Comparison of ENCODE assay signal across 19 cellular contexts in the genomic region with DNA sequence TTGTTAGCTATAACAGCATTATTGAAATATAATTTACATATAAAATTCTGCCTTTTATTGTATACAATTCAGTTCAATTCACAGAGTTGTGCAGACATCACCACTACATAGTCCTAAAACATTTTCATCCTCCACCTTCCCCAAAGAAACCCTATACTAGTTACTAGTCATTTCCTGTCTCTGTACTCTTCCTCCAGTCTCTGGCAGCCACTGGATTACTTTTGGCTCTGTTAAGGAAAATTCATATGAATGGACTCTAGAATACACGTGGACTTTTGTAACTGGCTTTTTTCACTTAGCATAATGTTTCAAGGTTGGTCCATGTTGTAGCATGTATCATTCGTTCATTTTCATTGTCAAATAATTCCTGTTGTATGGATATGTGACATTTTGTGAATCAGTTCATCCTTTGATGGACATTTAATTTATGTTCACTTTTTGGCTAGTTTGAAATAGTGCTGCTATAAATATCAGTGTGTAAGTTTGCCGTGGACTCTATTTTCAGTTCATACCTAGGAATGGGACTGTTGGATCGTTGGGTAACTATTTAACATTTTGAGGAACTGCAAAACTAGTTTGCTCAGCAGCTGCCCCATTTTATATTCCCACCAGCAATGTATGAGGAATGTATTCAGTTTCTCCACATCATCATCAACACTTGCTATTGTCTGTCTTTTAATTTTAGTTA. TPM values are rescaled to one million over a fixed set of nuclear protein-coding genes. Genes with fewer than 3 reads are reported as not detected.
DNase-seq lines count a peak whose midpoint lies in the region; ATAC-seq and TF ChIP-seq lines count a peak whose summit lies in the region.
"Had no signal": no experiment of that assay in that cellular context is flagged by ENCODE, and none has a peak within 500 bp of the region (broad histone marks: within the 10 kb centered on the region; RNA-seq: fewer than 3 reads in every experiment).

No MANE protein-coding gene starts in this region.

- H3K9me3 Mint-ChIP-seq in IgD-negative memory B cell: no peaks in the 10 kb centered on the region
- H3K9me3 Mint-ChIP-seq: activated CD4-positive, alpha-beta T cell treated with anti-CD3 and anti-CD28 coated beads, Interleukin-2, amount 10 ng/mL, durations not matched to agents 24 days and 14 days; activated T-helper 2 cell treated with anti-CD3 and anti-CD28 coated beads, Interferon-gamma antibody, Interleukin-2, Interleukin-4, amounts not matched to agents 10 μg/mL and 5 μg/mL and 100 μg/mL, durations not matched to agents 14 hours and 24 hours and 36 hours; GM23338 had no signal

- H3K4me3 Mint-ChIP-seq in IgD-negative memory B cell: no peak overlapping the region
- H3K4me3 Mint-ChIP-seq: activated CD4-positive, alpha-beta T cell treated with anti-CD3 and anti-CD28 coated beads, Interleukin-2, amount 10 ng/mL, durations not matched to agents 24 days and 14 days; GM23338 had no signal

- DNase-seq in AG10803 (ENCODE audit: low read depth): peak; percentile 45
- DNase-seq in astrocyte of the cerebellum (ENCODE audit: low read depth): peak; percentile 42
- peak in 1 of 2 donors; percentile 28 for DNase-seq in foreskin keratinocyte
- DNase-seq in H7: no peak
- no peak for DNase-seq in lower leg skin (ENCODE audit: low spot score in 2 of 2)
- DNase-seq in globus pallidus (ENCODE audit: low spot score): no peak
- DNase-seq: activated CD4-positive, alpha-beta T cell treated with anti-CD3 and anti-CD28 coated beads, Interleukin-2, amount 10 ng/mL, durations not matched to agents 24 days and 14 days; BE2C; cerebellar nuclear complex; DMS79 treated with DMSO at 0.1 percent for 48 hours; esophagus squamous epithelium; kidney; NCI-H1105 treated with DMSO at 0.1 percent for 48 hours; NCI-H446 had no signal

- WGBS in lower leg skin, 2 donors: 72 to 76% methylated on average over 4 of the region's 4 CpGs

- H3K27me3 ChIP-seq in foreskin keratinocyte: no peaks in the 10 kb centered on the region
- H3K27me3 ChIP-seq in H7 (ENCODE audit: control insufficient read depth, insufficient read depth, low read length): no peaks in the 10 kb centered on the region
- H3K27me3 ChIP-seq: BE2C, esophagus squamous epithelium had no signal

- H3K4me3 ChIP-seq in AG10803 (ENCODE audit: low read length) (no peak overlapping the region), astrocyte of the cerebellum (ENCODE audit: low read depth, low read length) (no peak overlapping the region), H7 (ENCODE audit: insufficient read depth, low read depth, low read length) (no peak overlapping the region), lower leg skin (ENCODE audit: low read depth, poor library complexity, severe bottlenecking) (no peak overlapping the region)
- H3K4me3 ChIP-seq: esophagus squamous epithelium, GM23338, prostate gland had no signal

- peaks cover 16% of the 10 kb centered on the region for H3K4me1 ChIP-seq in foreskin keratinocyte
- H3K4me1 ChIP-seq: prostate gland had no signal

- in situ Hi-C loops in astrocyte of the cerebellum (cut with HindIII; ENCODE audit: low sequenced_read_pairs): no loop called here

- no peak for TF ChIP-seq CTCF in AG10803 (conservative IDR thresholded peaks at IDR 0.05; ENCODE audit: low read length)
- no peak for TF ChIP-seq CTCF in astrocyte of the cerebellum (IDR thresholded peaks at IDR 0.05; ENCODE audit: low read depth, low read length, missing control alignments)
- no peak for TF ChIP-seq CTCF in foreskin keratinocyte (conservative IDR thresholded peaks at IDR 0.05)
- no peak for TF ChIP-seq CTCF in lower leg skin (IDR thresholded peaks at IDR 0.05)

- H3K27me3 Mint-ChIP-seq in IgD-negative memory B cell: no peaks in the 10 kb centered on the region
- H3K27me3 Mint-ChIP-seq: activated CD4-positive, alpha-beta T cell treated with anti-CD3 and anti-CD28 coated beads, Interleukin-2, amount 10 ng/mL, durations not matched to agents 24 days and 14 days had no signal

- intact Hi-C loops in lower leg skin (cut with DNase I; ENCODE audit: low total_unique reads): loop anchor here (10.0 kb wide), 1 partner anchor 1263 kb away; no protein-coding TSS in a partner anchor

- no peaks in the 10 kb centered on the region; the same call in 1 of the 2 replicates for H3K36me3 ChIP-seq in H7 (replicated peaks; ENCODE audit: control insufficient read depth, insufficient read depth, low read length)
- H3K36me3 ChIP-seq: prostate gland had no signal

- no peak for TF ChIP-seq POLR2A in lower leg skin (IDR thresholded peaks at IDR 0.05)

- ATAC-seq in foreskin keratinocyte: peak; percentile 59
- no peak for ATAC-seq in GM18873 (IDR thresholded peaks at IDR 0.05; ENCODE audit: low FRiP score, unreplicated experiment)
- ATAC-seq: GM23338 had no signal

- H3K27ac ChIP-seq in foreskin keratinocyte: no peak overlapping the region
- H3K27ac ChIP-seq: esophagus squamous epithelium, prostate gland had no signal

- peaks cover 2% of the 10 kb centered on the region for H3K36me3 Mint-ChIP-seq in IgD-negative memory B cell

- H3K27ac Mint-ChIP-seq in IgD-negative memory B cell: peak overlapping the region; percentile 44 to 67 (median 50)
- H3K27ac Mint-ChIP-seq: activated CD4-positive, alpha-beta T cell treated with anti-CD3 and anti-CD28 coated beads, Interleukin-2, amount 10 ng/mL, durations not matched to agents 24 days and 14 days; activated T-helper 2 cell treated with anti-CD3 and anti-CD28 coated beads, Interferon-gamma antibody, Interleukin-2, Interleukin-4, amounts not matched to agents 10 μg/mL and 5 μg/mL and 100 μg/mL, durations not matched to agents 14 hours and 24 hours and 36 hours; GM23338 had no signal

- peaks cover 17 to 45% (median 37%) of the 10 kb centered on the region in 3 donors for H3K4me1 Mint-ChIP-seq in IgD-negative memory B cell

RNA-seq across cellular contexts. Expression of gene ICE1, which starts 9.7 kb away (rescaled TPM):
- polyA plus RNA-seq in IgD-negative memory B cell (20.9 TPM), foreskin keratinocyte (3.7 and 4.6 TPM in 2 replicates)
- total RNA-seq in foreskin keratinocyte (26.7 and 28.2 TPM in 2 replicates), lower leg skin (10 to 100 TPM; 15.3 to 20.2 (median 19.1) TPM)
- 20.3 and 29.4 TPM in 2 replicates for total RNA-seq in H7 (2014; rRNA removed; shearing (Covaris generic))

Comparison
In these comparisons a context has a peak if more than half of its experiments do, and no peak if none do; other contexts are left out.
1. DNase-seq: peak in AG10803 (single experiment) and astrocyte of the cerebellum (single experiment); none in H7 (single experiment), lower leg skin (0 of 2) and globus pallidus (single experiment).